18 cellular contexts compared by ENCODE assay signal in genomic region chrX:118977424-118977823, GRCh38. TPM values are rescaled to one million over a fixed set of nuclear protein-coding genes. Genes with fewer than 3 reads are reported as not detected.
DNase-seq lines count a peak whose midpoint lies in the region; ATAC-seq, FAIRE-seq and TF ChIP-seq lines count a peak whose summit lies in the region.
"Had no signal": no experiment of that assay in that cellular context is flagged by ENCODE, and none has a peak within 500 bp of the region (broad histone marks: within the 10 kb centered on the region; RNA-seq: fewer than 3 reads in every experiment).

No MANE protein-coding gene starts in this region.

- H3K9me3 ChIP-seq in A549 (no peaks in the 10 kb centered on the region), T-helper 17 cell (ENCODE audit: control insufficient read depth, low read length, poor library complexity, severe bottlenecking) (no peaks in the 10 kb centered on the region)
- no peaks in the 10 kb centered on the region for H3K9me3 ChIP-seq in CD4-positive, alpha-beta T cell (ENCODE audit: control insufficient read depth, low read length)
- H3K9me3 ChIP-seq: pancreas, transverse colon had no signal

- no peak for TF ChIP-seq CTCF in A549 (IDR thresholded peaks at IDR 0.05)
- TF ChIP-seq CTCF in CD4-positive, alpha-beta T cell (IDR thresholded peaks at IDR 0.05) = no peak

- no peak for TF ChIP-seq POLR2A in A549 (IDR thresholded peaks at IDR 0.05; ENCODE audit: low read length)

- H3K4me1 Mint-ChIP-seq in CD4-positive, alpha-beta T cell (ENCODE audit: low read depth) = peaks cover 33% of the 10 kb centered on the region
- peaks cover 17% of the 10 kb centered on the region for H3K4me1 Mint-ChIP-seq in T-helper 17 cell
- peaks cover 7 to 27% (median 22%) of the 10 kb centered on the region in 4 donors for H3K4me1 Mint-ChIP-seq in naive thymus-derived CD8-positive, alpha-beta T cell

- H3K36me3 Mint-ChIP-seq in CD4-positive, alpha-beta T cell (ENCODE audit: low read depth) = peaks cover 9% of the 10 kb centered on the region
- H3K36me3 Mint-ChIP-seq in T-helper 17 cell (ENCODE audit: low read depth) = no peaks in the 10 kb centered on the region
- peaks cover 0 to 10% (median 4%) of the 10 kb centered on the region in 3 donors for H3K36me3 Mint-ChIP-seq in naive thymus-derived CD8-positive, alpha-beta T cell

- peak overlapping the region; percentile 66 for H3K4me3 Mint-ChIP-seq in CD4-positive, alpha-beta T cell
- peak overlapping the region; percentile 80 for H3K4me3 Mint-ChIP-seq in T-helper 17 cell
- peak overlapping the region in 7 of 10 donors; percentile 7 to 96 (median 73) for H3K4me3 Mint-ChIP-seq in naive thymus-derived CD8-positive, alpha-beta T cell

- CTCF ChIA-PET in A549 (lab: Yijun Ruan, JAX) = interaction anchor here (0.6 to 1.5 kb wide), 4 partner anchors 24 to 208 kb away, joined by 3 to 6 read pairs (median 4); no protein-coding TSS in a partner anchor
- CTCF ChIA-PET in CD4-positive, alpha-beta T cell (lab: Charles Lee) = interaction anchor here (1.3 kb wide), 1 partner anchor 27 kb away, joined by 3 read pairs; no protein-coding TSS in a partner anchor

- TF ChIP-seq RAD21 in A549 (conservative IDR thresholded peaks at IDR 0.05 in 1 of 2, IDR thresholded peaks at IDR 0.05 in 1 of 2) = no peak

- peaks cover 3% of the 10 kb centered on the region for H3K27me3 ChIP-seq in CD4-positive, alpha-beta T cell (ENCODE audit: control insufficient read depth, insufficient read depth, low read length)
- H3K27me3 ChIP-seq: pancreas had no signal

- H3K27me3 Mint-ChIP-seq in CD4-positive, alpha-beta T cell = peaks cover 23% of the 10 kb centered on the region
- peaks cover 8% of the 10 kb centered on the region for H3K27me3 Mint-ChIP-seq in T-helper 17 cell
- peaks cover 0 to 11% (median 7%) of the 10 kb centered on the region in 5 donors for H3K27me3 Mint-ChIP-seq in naive thymus-derived CD8-positive, alpha-beta T cell

- no peak for ATAC-seq in A549
- no peak for ATAC-seq in CD4-positive, alpha-beta T cell (ENCODE audit: poor library complexity)
- ATAC-seq in T-helper 17 cell = no peak
- ATAC-seq in naive thymus-derived CD8-positive, alpha-beta T cell = no peak
- ATAC-seq in HG02571 (IDR thresholded peaks at IDR 0.05; ENCODE audit: unreplicated experiment) = no peak
- ATAC-seq: activated CD4-positive, CD25-positive, alpha-beta regulatory T cell treated with anti-CD3 and anti-CD28 coated beads, Interleukin-2, amount 50 U/mL, for 24 hours had no signal

- H3K27ac Mint-ChIP-seq in CD4-positive, alpha-beta T cell = peak overlapping the region; percentile 20
- H3K27ac Mint-ChIP-seq in T-helper 17 cell = peak overlapping the region; percentile 37
- H3K27ac Mint-ChIP-seq in naive thymus-derived CD8-positive, alpha-beta T cell = peak overlapping the region in 3 of 10 donors; percentile 16 to 73 (median 59)
- H3K27ac Mint-ChIP-seq: stimulated activated naive B cell treated with anti-CD40 and anti-IgM and Interleukin-4, amounts not matched to agents 10 μg/mL and 1 μg/mL and 100 μg/mL, for 72 hours had no signal

- WGBS in A549 (ENCODE audit: missing lambda C conversion rate) = 73% methylated on average over 3 of the region's 3 CpGs

- POLR2A ChIA-PET in A549 (lab: Yijun Ruan, JAX) = interaction anchor here (0.6 kb wide), 1 partner anchor 29 kb away, joined by 6 read pairs; no protein-coding TSS in a partner anchor
- POLR2A ChIA-PET in CD4-positive, alpha-beta T cell (lab: Charles Lee) = interaction anchor here (3.0 kb wide), 1 partner anchor 14 kb away, joined by 21 read pairs; no protein-coding TSS in a partner anchor
- POLR2A ChIA-PET in naive thymus-derived CD8-positive, alpha-beta T cell (lab: Charles Lee) = interaction anchor here (1.4 kb wide), 1 partner anchor 15 kb away, joined by 4 read pairs; no protein-coding TSS in a partner anchor

- intact Hi-C loops in CD4-positive, alpha-beta T cell (cut with DNase I, micrococcal nuclease) = loop anchor here in 1 of 2 experiments (10.0 kb wide), 1 partner anchor 257 kb away; the partner anchor contains the start of gene PGRMC1

- FAIRE-seq in A549 (lab: Jason Lieb, UNC) = no peak
- FAIRE-seq: GM18507, HTR-8/SVneo, pancreas had no signal

- H3K4me3 ChIP-seq in A549 = peak overlapping the region; percentile 76; the same call in 2 of the 3 replicates
- H3K4me3 ChIP-seq: hepatocyte had no signal

- DNase-seq in A549 (ENCODE audit: low read depth in 1 of 2, low spot score in 1 of 2) (no peak), T-helper 17 cell (no peak), SHP77 (lab: John Stamatoyannopoulos, UW) (no peak)
- no peak for DNase-seq in CD4-positive, alpha-beta T cell
- no peak for DNase-seq in naive thymus-derived CD8-positive, alpha-beta T cell
- no peak for DNase-seq in stimulated activated CD4-positive, alpha-beta T cell treated with anti-CD3 and anti-CD28 coated beads, Interleukin-12 subunit alpha, Interleukin-12 subunit beta, amount 100 ng/mL, for 4 hours
- DNase-seq in stimulated activated CD4-positive, alpha-beta T cell treated with anti-CD3 and anti-CD28 coated beads, Interleukin-4, amount 100 ng/mL, for 24 hours = no peak
- DNase-seq: NCI-H1105 treated with DMSO at 0.1 percent for 48 hours; NCI-H2081 treated with DMSO at 0.1 percent for 48 hours; NCI-H510A; pancreas; stimulated activated naive B cell treated with anti-CD40 and anti-IgM and Interleukin-4, amounts not matched to agents 10 μg/mL and 1 μg/mL and 100 μg/mL, for 72 hours; transverse colon had no signal

- no peaks in the 10 kb centered on the region for H3K9me3 Mint-ChIP-seq in CD4-positive, alpha-beta T cell
- H3K9me3 Mint-ChIP-seq in naive thymus-derived CD8-positive, alpha-beta T cell = no peaks in the 10 kb centered on the region
- H3K9me3 Mint-ChIP-seq: stimulated activated naive B cell treated with anti-CD40 and anti-IgM and Interleukin-4, amounts not matched to agents 10 μg/mL and 1 μg/mL and 100 μg/mL, for 72 hours had no signal

- peak overlapping the region; percentile 95 to 98; a peak in 5 of 6 replicates for H3K27ac ChIP-seq in A549
- no peak overlapping the region for H3K27ac ChIP-seq in CD4-positive, alpha-beta T cell (ENCODE audit: low read depth, low read length)

- no peak for TF ChIP-seq EP300 in A549 (IDR thresholded peaks at IDR 0.05)

- H3K4me1 ChIP-seq in A549 = peaks cover 28% of the 10 kb centered on the region
- H3K4me1 ChIP-seq: pancreas had no signal

- H3K4me2 ChIP-seq in A549 = peak overlapping the region; percentile 99

TF ChIP-seq in A549, 52 proteins besides CTCF, POLR2A, EP300 and RAD21:
- TF ChIP-seq CBX2 (IDR thresholded peaks at IDR 0.05; ENCODE audit: borderline replicate concordance, low read depth) (no peak), KDM1A (IDR thresholded peaks at IDR 0.05; ENCODE audit: low read depth) (peak; percentile 74; the same call in 1 of the 2 replicates), PBX3 (IDR thresholded peaks at IDR 0.05) (no peak)

RNA-seq across cellular contexts. Expression of gene LONRF3, which starts 3.0 kb away (rescaled TPM):
- polyA plus RNA-seq in A549 (2011; rRNA removed) = 7.7 and 8.1 TPM in 2 replicates
- 1.3 and 1.5 TPM in 2 replicates for polyA plus RNA-seq in A549 (2012; cell fraction: cytosol; rRNA removed)
- polyA plus RNA-seq in A549 (2012; cell fraction: nucleus; rRNA removed) = 1.6 TPM in 2 replicates
- 2.5 to 3.1 TPM (median 2.7 TPM) in 3 replicates for polyA plus RNA-seq in A549 (2017; fragmentation: RNase III; extraction: RNeasy Plus Mini Kit Qiagen cat#74134 plus additional on column Dnase treatment)
- 8.4 and 9.5 TPM in 2 replicates for polyA minus RNA-seq in A549 (2011; rRNA and poly(A)+ RNA removed)
- total RNA-seq in CD4-positive, alpha-beta T cell = 1 to 10 TPM; 4.9 to 5.5 TPM
- total RNA-seq in T-helper 17 cell = 10 to 100 TPM; 14.2 to 17.0 TPM
- 1 to 10 TPM; 7.5 to 9.3 TPM for total RNA-seq in naive thymus-derived CD8-positive, alpha-beta T cell
- 1 to 10 TPM in 1 of 3 donors, under 1 TPM in 2; 0.41 to 1.5 (median 0.68) TPM for polyA plus RNA-seq in naive thymus-derived CD8-positive, alpha-beta T cell
